Comparison of ENCODE assay signal across 18 cellular contexts in genomic region chr9:97919217-97919813, GRCh38. TPM values are rescaled to one million over a fixed set of nuclear protein-coding genes. Genes with fewer than 3 reads are reported as not detected.
A peak's percentile ranks its signal among the peaks of the same experiment; 100 is the strongest.
DNase-seq lines count a peak whose midpoint lies in the region; ATAC-seq and TF ChIP-seq lines count a peak whose summit lies in the region.
"Had no signal": no experiment of that assay in that cellular context is flagged by ENCODE, and none has a peak within 500 bp of the region (broad histone marks: within the 10 kb centered on the region; RNA-seq: fewer than 3 reads in every experiment).

No MANE protein-coding gene starts in this region.

- no peaks in the 10 kb centered on the region for H3K9me2 ChIP-seq in Loucy (replicated peaks; ENCODE audit: low read depth, low read length)

- H3K4me3 Mint-ChIP-seq in T-helper 2 cell treated with Interferon-gamma antibody and Interleukin-4, amounts not matched to agents 5 μg/mL and 100 μg/mL, for 36 hours = peak overlapping the region; percentile 96
- H3K4me3 Mint-ChIP-seq in activated naive CD8-positive, alpha-beta T cell treated with anti-CD3 and anti-CD28 coated beads, Interleukin-2, amount 10 ng/mL, durations not matched to agents 7 days and 5 days = peak overlapping the region; percentile 96
- no peak overlapping the region for H3K4me3 Mint-ChIP-seq in nephron progenitor cell

- TF ChIP-seq EP300 in gastroesophageal sphincter (IDR thresholded peaks at IDR 0.05) = no peak

- TF ChIP-seq POLR2A in gastroesophageal sphincter (IDR thresholded peaks at IDR 0.05) = no peak

- H2AFZ ChIP-seq in Loucy (ENCODE audit: low read length) = no peak overlapping the region

- H3K4me1 ChIP-seq in Loucy (ENCODE audit: insufficient read depth, low read length, poor library complexity, severe bottlenecking) (peaks cover 22% of the 10 kb centered on the region), gastroesophageal sphincter (peaks cover 6 to 41% (median 13%) of the 10 kb centered on the region in 3 donors)
- H3K4me1 ChIP-seq: Caco-2 had no signal

- H3K4me2 ChIP-seq in Loucy (ENCODE audit: low read depth, low read length, poor library complexity, severe bottlenecking) = peak overlapping the region; percentile 25

- peaks cover 44% of the 10 kb centered on the region for H3K4me1 Mint-ChIP-seq in T-helper 2 cell treated with Interferon-gamma antibody and Interleukin-4, amounts not matched to agents 5 μg/mL and 100 μg/mL, for 36 hours (ENCODE audit: low read depth)
- H3K4me1 Mint-ChIP-seq in activated naive CD8-positive, alpha-beta T cell treated with anti-CD3 and anti-CD28 coated beads, Interleukin-2, amount 10 ng/mL, durations not matched to agents 7 days and 5 days = peaks cover 39% of the 10 kb centered on the region
- peaks cover 12% of the 10 kb centered on the region for H3K4me1 Mint-ChIP-seq in nephron progenitor cell

- H3K36me3 ChIP-seq in Loucy (ENCODE audit: insufficient read depth, low read length) (no peaks in the 10 kb centered on the region), gastroesophageal sphincter (peaks cover 0 to 19% of the 10 kb centered on the region in 2 donors)

- POLR2A ChIA-PET in activated naive CD8-positive, alpha-beta T cell treated with anti-CD3 and anti-CD28 coated beads, Interleukin-2, amount 10 ng/mL, durations not matched to agents 7 days and 5 days (lab: Charles Lee) = interaction anchor here (1.2 to 6.6 kb wide), 5 partner anchors 11 to 336 kb away, joined by 4 to 125 read pairs (median 21); partner anchors contain the start of genes ANP32B, NANS and TBC1D2

- peaks cover 3% of the 10 kb centered on the region; the same call in 1 of the 2 replicates for H3F3A ChIP-seq in Loucy (ENCODE audit: low read depth)

- H3K27me3 ChIP-seq in Loucy (ENCODE audit: insufficient read depth, low read length, poor library complexity, severe bottlenecking) (no peaks in the 10 kb centered on the region), gastroesophageal sphincter (no peaks in the 10 kb centered on the region)

- TF ChIP-seq CTCF in Loucy (conservative IDR thresholded peaks at IDR 0.05; ENCODE audit: low read length) (no peak), nephron progenitor cell (IDR thresholded peaks at IDR 0.05) (no peak), gastroesophageal sphincter (IDR thresholded peaks at IDR 0.05) (no peak)

- H3K79me2 ChIP-seq in Loucy (ENCODE audit: insufficient read depth, low read length) = no peaks in the 10 kb centered on the region

- peak overlapping the region; percentile 40 for H3K9ac ChIP-seq in Loucy (ENCODE audit: low read depth, low read length, poor library complexity, severe bottlenecking)

- H3K27ac ChIP-seq in gastroesophageal sphincter = no peak overlapping the region
- H3K27ac ChIP-seq: coronary artery, lower lobe of right lung had no signal

- H3K9me3 Mint-ChIP-seq in T-helper 2 cell treated with Interferon-gamma antibody and Interleukin-4, amounts not matched to agents 5 μg/mL and 100 μg/mL, for 36 hours = no peaks in the 10 kb centered on the region
- H3K9me3 Mint-ChIP-seq in activated naive CD8-positive, alpha-beta T cell treated with anti-CD3 and anti-CD28 coated beads, Interleukin-2, amount 10 ng/mL, durations not matched to agents 7 days and 5 days = no peaks in the 10 kb centered on the region
- H3K9me3 Mint-ChIP-seq in nephron progenitor cell = no peaks in the 10 kb centered on the region

- peaks cover 4% of the 10 kb centered on the region for H3K27me3 Mint-ChIP-seq in T-helper 2 cell treated with Interferon-gamma antibody and Interleukin-4, amounts not matched to agents 5 μg/mL and 100 μg/mL, for 36 hours (ENCODE audit: low read depth)
- no peaks in the 10 kb centered on the region for H3K27me3 Mint-ChIP-seq in activated naive CD8-positive, alpha-beta T cell treated with anti-CD3 and anti-CD28 coated beads, Interleukin-2, amount 10 ng/mL, durations not matched to agents 7 days and 5 days
- H3K27me3 Mint-ChIP-seq in nephron progenitor cell (ENCODE audit: low read depth, poor library complexity) = peaks cover 26% of the 10 kb centered on the region

- H3K27ac Mint-ChIP-seq in T-helper 2 cell treated with Interferon-gamma antibody and Interleukin-4, amounts not matched to agents 5 μg/mL and 100 μg/mL, for 36 hours = peak overlapping the region; percentile 91
- H3K27ac Mint-ChIP-seq in activated naive CD8-positive, alpha-beta T cell treated with anti-CD3 and anti-CD28 coated beads, Interleukin-2, amount 10 ng/mL, durations not matched to agents 7 days and 5 days = peak overlapping the region; percentile 100
- peak overlapping the region; percentile 60 for H3K27ac Mint-ChIP-seq in nephron progenitor cell

- no peak overlapping the region for H3K4me3 ChIP-seq in Loucy (ENCODE audit: low read length, poor library complexity, severe bottlenecking)
- H3K4me3 ChIP-seq in gastroesophageal sphincter = no peak overlapping the region
- H3K4me3 ChIP-seq: coronary artery, lower lobe of right lung had no signal

- H3K36me3 Mint-ChIP-seq in T-helper 2 cell treated with Interferon-gamma antibody and Interleukin-4, amounts not matched to agents 5 μg/mL and 100 μg/mL, for 36 hours (ENCODE audit: low read depth) = peaks cover 35% of the 10 kb centered on the region
- peaks cover 18% of the 10 kb centered on the region for H3K36me3 Mint-ChIP-seq in activated naive CD8-positive, alpha-beta T cell treated with anti-CD3 and anti-CD28 coated beads, Interleukin-2, amount 10 ng/mL, durations not matched to agents 7 days and 5 days
- H3K36me3 Mint-ChIP-seq in nephron progenitor cell (ENCODE audit: low read depth) = peaks cover 16% of the 10 kb centered on the region

- H3K9me3 ChIP-seq in Loucy (ENCODE audit: insufficient read depth, low read depth, low read length) (no peaks in the 10 kb centered on the region), gastroesophageal sphincter (no peaks in the 10 kb centered on the region)
- H3K9me3 ChIP-seq: Caco-2, lower lobe of right lung had no signal

- ATAC-seq in activated naive CD8-positive, alpha-beta T cell treated with anti-CD3 and anti-CD28 coated beads, Interleukin-2, amount 10 ng/mL, durations not matched to agents 7 days and 5 days (ENCODE audit: low read depth) = no peak
- ATAC-seq in gastroesophageal sphincter (no peak), GM19455 (IDR thresholded peaks at IDR 0.05; ENCODE audit: unreplicated experiment) (no peak)
- ATAC-seq: lower lobe of right lung, Panc1 had no signal

- no peak for DNase-seq in T-helper 2 cell treated with Interferon-gamma antibody and Interleukin-4, amounts not matched to agents 5 μg/mL and 100 μg/mL, for 36 hours (ENCODE audit: low spot score)
- DNase-seq in T-helper 2 cell = no peak
- no peak for DNase-seq in activated naive CD8-positive, alpha-beta T cell treated with anti-CD3 and anti-CD28 coated beads, Interleukin-2, amount 10 ng/mL, durations not matched to agents 7 days and 5 days
- no peak for DNase-seq in nephron progenitor cell
- DNase-seq in foreskin melanocyte = no peak
- DNase-seq: amniotic stem cell, Caco-2, lower lobe of right lung, NCI-H1417 treated with DMSO at 0.1 percent for 48 hours, NCI-H446 treated with DMSO at 0.1 percent for 48 hours, occipital lobe had no signal

- H4K20me1 ChIP-seq in Loucy (ENCODE audit: insufficient read depth, low read length, poor library complexity, severe bottlenecking) = no peaks in the 10 kb centered on the region

RNA-seq across cellular contexts. Expression of gene TRMO, which starts 3.0 kb away (rescaled TPM):
- 10 to 100 TPM; 25.6 to 27.6 TPM for total RNA-seq in activated naive CD8-positive, alpha-beta T cell treated with anti-CD3 and anti-CD28 coated beads, Interleukin-2, amount 10 ng/mL, durations not matched to agents 7 days and 5 days
- 10 to 100 TPM; 14.3 to 25.3 (median 16.8) TPM for total RNA-seq in gastroesophageal sphincter

RNA-seq across cellular contexts. Expression of gene HEMGN, which starts 18.7 kb away (rescaled TPM):
- 1 to 10 TPM in 1 of 2 experiments, under 1 TPM in 1; 0.47 to 1.1 TPM for total RNA-seq in activated naive CD8-positive, alpha-beta T cell treated with anti-CD3 and anti-CD28 coated beads, Interleukin-2, amount 10 ng/mL, durations not matched to agents 7 days and 5 days
- total RNA-seq in gastroesophageal sphincter = not detected
- total RNA-seq: A172, Caco-2, fibroblast of lung had no signal
